15 cellular contexts compared by ENCODE assay signal in the genomic region with DNA sequence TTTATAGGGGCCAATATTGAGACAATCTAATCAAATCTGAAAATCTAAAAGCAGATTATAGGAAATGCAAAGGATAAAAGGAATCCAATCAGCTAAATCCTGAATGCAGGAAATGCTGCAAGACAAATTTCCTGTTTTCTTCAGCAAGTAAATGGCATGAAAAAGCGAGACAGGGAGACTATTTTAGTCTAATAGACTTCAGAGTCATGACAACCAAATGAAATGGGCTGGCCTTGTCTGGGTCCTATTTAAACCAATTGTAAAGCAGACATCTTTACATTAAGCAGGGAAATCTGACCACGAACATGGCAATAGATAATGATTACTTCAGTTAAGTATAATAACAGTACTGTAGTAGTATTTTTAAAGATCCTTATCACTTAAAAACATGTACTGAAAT. TPM values are rescaled to one million over a fixed set of nuclear protein-coding genes. Genes with fewer than 3 reads are reported as not detected.
DNase-seq lines count a peak whose midpoint lies in the region; ATAC-seq, FAIRE-seq and TF ChIP-seq lines count a peak whose summit lies in the region.
"Had no signal": no experiment of that assay in that cellular context is flagged by ENCODE, and none has a peak within 500 bp of the region (broad histone marks: within the 10 kb centered on the region; RNA-seq: fewer than 3 reads in every experiment).

No MANE protein-coding gene starts in this region.

- H4K20me1 ChIP-seq in OCI-LY7 (ENCODE audit: insufficient read depth, low read length) (peaks cover 6% of the 10 kb centered on the region; the same call in 1 of the 2 replicates), astrocyte (ENCODE audit: insufficient read depth, low read length) (no peaks in the 10 kb centered on the region), hepatocyte (ENCODE audit: insufficient read depth, poor library complexity, severe bottlenecking) (no peaks in the 10 kb centered on the region)

- peak overlapping the region; percentile 48 for H3K4me3 Mint-ChIP-seq in activated naive CD4-positive, alpha-beta T cell treated with anti-CD3 and anti-CD28 coated beads for 36 hours
- H3K4me3 Mint-ChIP-seq in astrocyte (ENCODE audit: unreplicated experiment) (peak overlapping the region; percentile 58), progenitor cell of endocrine pancreas (ENCODE audit: low read depth) (peak overlapping the region; percentile 97)

- peak overlapping the region; percentile 93 for H3K4me2 ChIP-seq in OCI-LY7 (ENCODE audit: low read length)
- no peak overlapping the region for H3K4me2 ChIP-seq in astrocyte (ENCODE audit: low read length)
- no peak overlapping the region for H3K4me2 ChIP-seq in hepatocyte

- H3K4me3 ChIP-seq in OCI-LY7 (ENCODE audit: low read depth, low read length, poor library complexity, severe bottlenecking) (peak overlapping the region; percentile 85), astrocyte (ENCODE audit: insufficient read depth, low read depth, low read length) (no peak overlapping the region), hepatocyte (no peak overlapping the region)

- DNase-seq in activated naive CD4-positive, alpha-beta T cell treated with anti-CD3 and anti-CD28 coated beads for 36 hours = no peak
- DNase-seq in activated naive CD4-positive, alpha-beta T cell (lab: John Stamatoyannopoulos, UW) = no peak
- DNase-seq in OCI-LY7 (ENCODE audit: low spot score) (peak; percentile 14), astrocyte (ENCODE audit: low read depth) (no peak), progenitor cell of endocrine pancreas (ENCODE audit: low spot score, unreplicated experiment) (no peak), AG20443 (ENCODE audit: low spot score) (no peak), hepatocyte (ENCODE audit: low spot score) (no peak)
- DNase-seq: adrenal gland, NCI-H524 treated with DMSO at 0.1 percent for 48 hours had no signal

- H3K4me1 Mint-ChIP-seq in activated naive CD4-positive, alpha-beta T cell treated with anti-CD3 and anti-CD28 coated beads for 36 hours (ENCODE audit: low read depth) = peaks cover 37% of the 10 kb centered on the region
- peaks cover 4% of the 10 kb centered on the region for H3K4me1 Mint-ChIP-seq in astrocyte (ENCODE audit: low read depth, unreplicated experiment)
- H3K4me1 Mint-ChIP-seq in progenitor cell of endocrine pancreas (ENCODE audit: low read depth) = peaks cover 14% of the 10 kb centered on the region

- TF ChIP-seq CTCF in OCI-LY7 (conservative IDR thresholded peaks at IDR 0.05; ENCODE audit: low read length) = no peak
- TF ChIP-seq CTCF in astrocyte (IDR thresholded peaks at IDR 0.05; ENCODE audit: insufficient read depth, low read depth, low read length) = no peak
- no peak for TF ChIP-seq CTCF in progenitor cell of endocrine pancreas (IDR thresholded peaks at IDR 0.05; ENCODE audit: unreplicated experiment)
- no peak for TF ChIP-seq CTCF in hepatocyte (IDR thresholded peaks at IDR 0.05; ENCODE audit: poor library complexity)

- FAIRE-seq in astrocyte (lab: Jason Lieb, UNC) = no peak

- H3K9me2 ChIP-seq in OCI-LY7 (ENCODE audit: insufficient read depth, low read length) (no peaks in the 10 kb centered on the region), hepatocyte (replicated peaks; ENCODE audit: insufficient read depth) (no peaks in the 10 kb centered on the region)

- 98% methylated on average over 2 of the region's 2 CpGs for WGBS in hepatocyte (ENCODE audit: low lambda C conversion rate, missing lambda C conversion rate)

- intact Hi-C loops in activated naive CD4-positive, alpha-beta T cell treated with anti-CD3 and anti-CD28 coated beads for 36 hours (cut with micrococcal nuclease) = loop anchor here (5.0 kb wide), 1 partner anchor 400 kb away; no protein-coding TSS in a partner anchor
- intact Hi-C loops in OCI-LY7 (cut with micrococcal nuclease; ENCODE audit: unreplicated experiment) = loop anchor here (5.0 to 10.0 kb wide), 2 partner anchors 420 to 1172 kb away; a partner anchor contains a TSS

- POLR2A ChIA-PET in OCI-LY7 (lab: Charles Lee) = interaction anchor here (0.6 to 2.7 kb wide), 7 partner anchors 10 to 51 kb away, joined by 3 to 13 read pairs (median 3); a partner anchor contains a TSS

- no peak overlapping the region for H2AFZ ChIP-seq in OCI-LY7 (ENCODE audit: low read length)
- H2AFZ ChIP-seq in astrocyte (ENCODE audit: low read depth, low read length) = no peak overlapping the region
- no peak overlapping the region for H2AFZ ChIP-seq in hepatocyte

- H3K27me3 ChIP-seq in astrocyte (ENCODE audit: insufficient read depth, low read length) (no peaks in the 10 kb centered on the region), hepatocyte (no peaks in the 10 kb centered on the region)
- H3K27me3 ChIP-seq: adrenal gland had no signal

- H3K36me3 ChIP-seq in OCI-LY7 (ENCODE audit: insufficient read depth, low read length) = peaks cover 55% of the 10 kb centered on the region
- peaks cover 12% of the 10 kb centered on the region for H3K36me3 ChIP-seq in astrocyte (ENCODE audit: insufficient read depth, low read length)
- H3K36me3 ChIP-seq in hepatocyte (replicated peaks; ENCODE audit: insufficient read depth, low read depth) = no peaks in the 10 kb centered on the region

- H3K36me3 Mint-ChIP-seq in activated naive CD4-positive, alpha-beta T cell treated with anti-CD3 and anti-CD28 coated beads for 36 hours (ENCODE audit: low read depth) = peaks cover 28% of the 10 kb centered on the region
- H3K36me3 Mint-ChIP-seq in astrocyte (ENCODE audit: low read depth, unreplicated experiment) (peaks cover 3% of the 10 kb centered on the region), progenitor cell of endocrine pancreas (ENCODE audit: insufficient read depth) (peaks cover 16% of the 10 kb centered on the region)

- H3K9ac ChIP-seq in astrocyte (ENCODE audit: low read length) = no peak overlapping the region

- no peaks in the 10 kb centered on the region for H3K27me3 Mint-ChIP-seq in activated naive CD4-positive, alpha-beta T cell treated with anti-CD3 and anti-CD28 coated beads for 36 hours (ENCODE audit: low read depth)
- H3K27me3 Mint-ChIP-seq in astrocyte (ENCODE audit: low read depth, unreplicated experiment) (no peaks in the 10 kb centered on the region), progenitor cell of endocrine pancreas (no peaks in the 10 kb centered on the region)
- H3K27me3 Mint-ChIP-seq: memory B cell had no signal

- H3K79me2 ChIP-seq in OCI-LY7 (ENCODE audit: insufficient read depth, low read depth, low read length) (peaks cover 41% of the 10 kb centered on the region), astrocyte (ENCODE audit: insufficient read depth, low read length) (peaks cover 31% of the 10 kb centered on the region), hepatocyte (peaks cover 28% of the 10 kb centered on the region)

- BruUV-seq in OCI-LY7 (replicated peaks; lab: Mats Ljungman, UMichigan) = no TSS peak

- no peaks in the 10 kb centered on the region for H3K9me3 Mint-ChIP-seq in activated naive CD4-positive, alpha-beta T cell treated with anti-CD3 and anti-CD28 coated beads for 36 hours
- no peaks in the 10 kb centered on the region for H3K9me3 Mint-ChIP-seq in astrocyte (ENCODE audit: unreplicated experiment)
- H3K9me3 Mint-ChIP-seq in progenitor cell of endocrine pancreas (ENCODE audit: low read depth) = no peaks in the 10 kb centered on the region
- H3K9me3 Mint-ChIP-seq: memory B cell had no signal

- CTCF ChIA-PET in activated naive CD4-positive, alpha-beta T cell treated with anti-CD3 and anti-CD28 coated beads for 36 hours (lab: Charles Lee) = interaction anchor here (1.8 kb wide), 1 partner anchor 10 kb away, joined by 9 read pairs; no protein-coding TSS in a partner anchor
- CTCF ChIA-PET in OCI-LY7 (lab: Charles Lee; ENCODE audit: unreplicated experiment) = no interaction called here

- H3K27ac Mint-ChIP-seq in activated naive CD4-positive, alpha-beta T cell treated with anti-CD3 and anti-CD28 coated beads for 36 hours = peak overlapping the region; percentile 63
- H3K27ac Mint-ChIP-seq in astrocyte (ENCODE audit: unreplicated experiment) (no peak overlapping the region), progenitor cell of endocrine pancreas (no peak overlapping the region)
- H3K27ac Mint-ChIP-seq: memory B cell had no signal

- H3K9me3 ChIP-seq in OCI-LY7 (ENCODE audit: low read length) (no peaks in the 10 kb centered on the region), astrocyte (ENCODE audit: insufficient read depth, low read depth, low read length) (no peaks in the 10 kb centered on the region), hepatocyte (ENCODE audit: low read depth) (no peaks in the 10 kb centered on the region)
- H3K9me3 ChIP-seq: adrenal gland had no signal

- H3K27ac ChIP-seq in OCI-LY7 (ENCODE audit: low read depth, low read length, poor library complexity, severe bottlenecking) = no peak overlapping the region
- H3K27ac ChIP-seq in astrocyte (ENCODE audit: low read depth, low read length) = no peak overlapping the region
- H3K27ac ChIP-seq in hepatocyte = no peak overlapping the region
- H3K27ac ChIP-seq: adrenal gland, epithelial cell of prostate had no signal

- H3K4me1 ChIP-seq in OCI-LY7 (ENCODE audit: insufficient read depth, low read length, poor library complexity, severe bottlenecking) (peaks cover 28% of the 10 kb centered on the region), astrocyte (ENCODE audit: insufficient read depth, low read length) (peaks cover 7% of the 10 kb centered on the region), hepatocyte (ENCODE audit: insufficient read depth) (no peaks in the 10 kb centered on the region)

- no peak for ATAC-seq in HG02623 (IDR thresholded peaks at IDR 0.05; ENCODE audit: unreplicated experiment)
- ATAC-seq: Panc1 had no signal

RNA-seq across cellular contexts. Expression of a gene that starts 2.1 kb away (rescaled TPM):
- 10 to 100 TPM; 20.0 to 22.3 TPM for total RNA-seq in activated naive CD4-positive, alpha-beta T cell treated with anti-CD3 and anti-CD28 coated beads for 36 hours
- total RNA-seq in OCI-LY7 (2014; rRNA removed; shearing (Covaris generic)) = 13.6 and 21.4 TPM in 2 replicates
- total RNA-seq in OCI-LY7 (2022) (16.4 and 22.7 TPM in 2 replicates), astrocyte (14.8 and 14.9 TPM in 2 replicates), progenitor cell of endocrine pancreas (31.8 and 34.2 TPM in 2 replicates), hepatocyte (13.8 and 14.3 TPM in 2 replicates)
- polyA plus RNA-seq in hepatocyte = 8.2 and 8.6 TPM in 2 replicates

RNA-seq across cellular contexts. Expression of a gene that starts 14.5 kb away (rescaled TPM):
- 10 to 100 TPM; 38.2 to 42.7 TPM for total RNA-seq in activated naive CD4-positive, alpha-beta T cell treated with anti-CD3 and anti-CD28 coated beads for 36 hours
- total RNA-seq in OCI-LY7 (2014; rRNA removed; shearing (Covaris generic)) = 34.1 and 48.8 TPM in 2 replicates
- 57.1 and 61.8 TPM in 2 replicates for total RNA-seq in OCI-LY7 (2022)
- total RNA-seq in astrocyte = 33.2 and 36.5 TPM in 2 replicates
- 57.4 and 71.3 TPM in 2 replicates for total RNA-seq in progenitor cell of endocrine pancreas
- total RNA-seq in hepatocyte = 47.0 and 52.4 TPM in 2 replicates
- 44.0 and 46.4 TPM in 2 replicates for polyA plus RNA-seq in hepatocyte

RNA-seq across cellular contexts. Expression of a gene that starts 40.4 kb away (rescaled TPM):
- not detected for total RNA-seq in activated naive CD4-positive, alpha-beta T cell treated with anti-CD3 and anti-CD28 coated beads for 36 hours
- not detected in 2 replicates for total RNA-seq in OCI-LY7 (2014; rRNA removed; shearing (Covaris generic))
- not detected in 2 replicates for total RNA-seq in OCI-LY7 (2022)
- not detected in 2 replicates for total RNA-seq in astrocyte
- 3.1 and 3.4 TPM in 2 replicates for total RNA-seq in progenitor cell of endocrine pancreas
- 0.16 and 0.67 TPM in 2 replicates for total RNA-seq in hepatocyte
- 0.28 TPM in 1 of 2 replicates, not detected in the other for polyA plus RNA-seq in hepatocyte
- total RNA-seq: adrenal gland; osteoblast; T-helper 1 cell treated with Interleukin-12 subunit alpha and Interleukin-12 subunit beta and Interleukin-4 antibody, amounts not matched to agents 30 ng/mL and 1 ng/mL, for 36 hours had no signal
- polyA plus RNA-seq: adrenal gland had no signal

RNA-seq across cellular contexts. Expression of a gene that starts 57.2 kb away (rescaled TPM):
- not detected for total RNA-seq in activated naive CD4-positive, alpha-beta T cell treated with anti-CD3 and anti-CD28 coated beads for 36 hours
- not detected in 2 replicates for total RNA-seq in OCI-LY7 (2014; rRNA removed; shearing (Covaris generic))
- total RNA-seq in OCI-LY7 (2022) = not detected in 2 replicates
- total RNA-seq in astrocyte = 19.0 and 19.8 TPM in 2 replicates
- 81.9 and 85.7 TPM in 2 replicates for total RNA-seq in progenitor cell of endocrine pancreas
- total RNA-seq in hepatocyte = 7.5 and 15.7 TPM in 2 replicates
- 4.0 and 12.8 TPM in 2 replicates for polyA plus RNA-seq in hepatocyte
